Comparison of ENCODE assay signal across 2 cellular contexts in the genomic region with DNA sequence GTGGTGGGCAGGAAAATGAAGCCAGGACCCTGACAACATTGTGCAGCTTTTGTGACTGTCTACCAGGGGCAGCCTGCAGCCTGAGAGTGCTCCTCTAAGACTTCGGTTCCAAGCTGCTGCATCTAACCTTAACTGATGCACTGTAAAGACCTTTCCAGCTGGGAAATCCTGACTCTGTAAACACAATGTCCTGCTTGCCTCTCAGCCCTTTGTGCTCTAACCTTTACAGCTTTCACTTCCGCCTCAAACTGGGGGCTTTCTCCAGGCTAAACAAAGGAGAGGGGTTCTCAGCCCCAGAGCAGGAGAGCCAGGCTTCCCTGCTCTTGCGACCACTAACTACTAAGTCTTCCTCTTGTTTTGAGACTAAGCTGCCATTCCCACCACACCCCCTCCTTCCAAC.
TF ChIP-seq lines count a peak whose summit lies in the region.

No MANE protein-coding gene starts in this region.

TF ChIP-seq in IMR-90, 13 proteins besides CTCF, POLR2A, EP300 and RAD21:
- TF ChIP-seq CEBPB (IDR thresholded peaks at IDR 0.05; ENCODE audit: low read depth, low read length): no peak
- TF ChIP-seq, protein P1, sequence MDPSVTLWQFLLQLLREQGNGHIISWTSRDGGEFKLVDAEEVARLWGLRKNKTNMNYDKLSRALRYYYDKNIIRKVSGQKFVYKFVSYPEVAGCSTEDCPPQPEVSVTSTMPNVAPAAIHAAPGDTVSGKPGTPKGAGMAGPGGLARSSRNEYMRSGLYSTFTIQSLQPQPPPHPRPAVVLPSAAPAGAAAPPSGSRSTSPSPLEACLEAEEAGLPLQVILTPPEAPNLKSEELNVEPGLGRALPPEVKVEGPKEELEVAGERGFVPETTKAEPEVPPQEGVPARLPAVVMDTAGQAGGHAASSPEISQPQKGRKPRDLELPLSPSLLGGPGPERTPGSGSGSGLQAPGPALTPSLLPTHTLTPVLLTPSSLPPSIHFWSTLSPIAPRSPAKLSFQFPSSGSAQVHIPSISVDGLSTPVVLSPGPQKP (IDR thresholded peaks at IDR 0.05; ENCODE audit: borderline replicate concordance, low read depth, low read length): no peak
- no peak for TF ChIP-seq RCOR1 (IDR thresholded peaks at IDR 0.05; ENCODE audit: insufficient replicate concordance, low read length)
- TF ChIP-seq, protein P2, sequence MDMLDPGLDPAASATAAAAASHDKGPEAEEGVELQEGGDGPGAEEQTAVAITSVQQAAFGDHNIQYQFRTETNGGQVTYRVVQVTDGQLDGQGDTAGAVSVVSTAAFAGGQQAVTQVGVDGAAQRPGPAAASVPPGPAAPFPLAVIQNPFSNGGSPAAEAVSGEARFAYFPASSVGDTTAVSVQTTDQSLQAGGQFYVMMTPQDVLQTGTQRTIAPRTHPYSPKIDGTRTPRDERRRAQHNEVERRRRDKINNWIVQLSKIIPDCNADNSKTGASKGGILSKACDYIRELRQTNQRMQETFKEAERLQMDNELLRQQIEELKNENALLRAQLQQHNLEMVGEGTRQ (IDR thresholded peaks at IDR 0.05; ENCODE audit: low read depth, low read length): no peak
- no peak for TF ChIP-seq CHD1 (IDR thresholded peaks at IDR 0.05; ENCODE audit: low read depth, low read length)
- TF ChIP-seq FOS (IDR thresholded peaks at IDR 0.05; ENCODE audit: low read depth, low read length): no peak
- TF ChIP-seq BHLHE40 (IDR thresholded peaks at IDR 0.05; ENCODE audit: low read depth, low read length): no peak
- no peak for TF ChIP-seq MAZ (IDR thresholded peaks at IDR 0.05; ENCODE audit: borderline replicate concordance, low read depth, low read length)
- TF ChIP-seq MXI1 (IDR thresholded peaks at IDR 0.05; ENCODE audit: borderline replicate concordance, low read depth, low read length): no peak
- TF ChIP-seq RFX5 (IDR thresholded peaks at IDR 0.05; ENCODE audit: low read depth, low read length): no peak
- no peak for TF ChIP-seq MAFK (IDR thresholded peaks at IDR 0.05; ENCODE audit: low read depth, low read length)
- no peak for TF ChIP-seq SMC3 (IDR thresholded peaks at IDR 0.05; ENCODE audit: low read depth, low read length)
- no peak for TF ChIP-seq NFE2L2 (IDR thresholded peaks at IDR 0.05; ENCODE audit: low read depth, low read length)

TF ChIP-seq in H1, 55 proteins besides CTCF, POLR2A, EP300 and RAD21:
- TF ChIP-seq CHD1 (IDR thresholded peaks at IDR 0.05; ENCODE audit: low read depth, low read length): no peak
- TF ChIP-seq BACH1 (IDR thresholded peaks at IDR 0.05; ENCODE audit: low read length): no peak
- TF ChIP-seq FOSL1 (IDR thresholded peaks at IDR 0.05; ENCODE audit: insufficient read depth, low read depth, low read length): no peak
- TF ChIP-seq, protein P3, sequence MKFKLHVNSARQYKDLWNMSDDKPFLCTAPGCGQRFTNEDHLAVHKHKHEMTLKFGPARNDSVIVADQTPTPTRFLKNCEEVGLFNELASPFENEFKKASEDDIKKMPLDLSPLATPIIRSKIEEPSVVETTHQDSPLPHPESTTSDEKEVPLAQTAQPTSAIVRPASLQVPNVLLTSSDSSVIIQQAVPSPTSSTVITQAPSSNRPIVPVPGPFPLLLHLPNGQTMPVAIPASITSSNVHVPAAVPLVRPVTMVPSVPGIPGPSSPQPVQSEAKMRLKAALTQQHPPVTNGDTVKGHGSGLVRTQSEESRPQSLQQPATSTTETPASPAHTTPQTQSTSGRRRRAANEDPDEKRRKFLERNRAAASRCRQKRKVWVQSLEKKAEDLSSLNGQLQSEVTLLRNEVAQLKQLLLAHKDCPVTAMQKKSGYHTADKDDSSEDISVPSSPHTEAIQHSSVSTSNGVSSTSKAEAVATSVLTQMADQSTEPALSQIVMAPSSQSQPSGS (IDR thresholded peaks at IDR 0.05; ENCODE audit: low read length): no peak
- no peak for TF ChIP-seq HDAC2 (IDR thresholded peaks at IDR 0.05; ENCODE audit: borderline replicate concordance in 1 of 2, low read depth in 2 of 2, low read length in 2 of 2)
- no peak for TF ChIP-seq NRF1 (IDR thresholded peaks at IDR 0.05; ENCODE audit: low read depth, low read length)
- TF ChIP-seq JUN (IDR thresholded peaks at IDR 0.05; ENCODE audit: low read depth, low read length): no peak
- TF ChIP-seq SUZ12 (IDR thresholded peaks at IDR 0.05; ENCODE audit: low read length): no peak
- no peak for TF ChIP-seq RBBP5 (IDR thresholded peaks at IDR 0.05; ENCODE audit: borderline replicate concordance, low read depth, low read length)
- no peak for TF ChIP-seq PHF8 (conservative IDR thresholded peaks at IDR 0.05; ENCODE audit: low read depth, low read length)
- no peak for TF ChIP-seq KDM4A (IDR thresholded peaks at IDR 0.05; ENCODE audit: low read depth, low read length, severe bottlenecking)
- no peak for TF ChIP-seq SAP30 (IDR thresholded peaks at IDR 0.05; ENCODE audit: insufficient read depth, insufficient replicate concordance, low read length)
- no peak for TF ChIP-seq CBX8 (IDR thresholded peaks at IDR 0.05; ENCODE audit: borderline replicate concordance, low read depth, low read length)
TF ChIP-seq in H1: peak in this region for 0.
